In the genomic region with DNA sequence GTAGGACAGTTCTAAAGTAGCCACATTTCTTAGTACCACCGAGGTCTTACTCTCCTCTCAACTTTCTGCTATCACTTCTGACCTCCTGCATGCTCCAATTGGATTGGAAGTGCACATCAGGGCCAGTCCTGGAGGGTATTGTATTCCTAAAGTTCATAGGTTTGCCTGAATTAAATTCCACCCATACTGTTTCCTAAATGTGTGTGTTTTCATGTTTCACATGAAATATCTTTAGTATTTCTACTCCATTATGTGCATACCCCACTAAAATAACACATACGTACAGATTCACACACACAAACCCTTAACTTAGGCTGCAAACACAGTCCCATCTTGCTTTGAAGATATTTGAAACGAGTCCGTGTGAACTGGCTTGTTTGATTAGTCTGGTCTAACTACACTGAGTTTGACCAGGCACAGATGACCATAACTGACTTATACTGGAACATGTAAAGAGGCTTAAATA, we compare ENCODE assay signal across 23 cellular contexts. TPM values are rescaled to one million over a fixed set of nuclear protein-coding genes. Genes with fewer than 3 reads are reported as not detected.
DNase-seq lines count a peak whose midpoint lies in the region; ATAC-seq, FAIRE-seq and TF ChIP-seq lines count a peak whose summit lies in the region.
"Had no signal": no experiment of that assay in that cellular context is flagged by ENCODE, and none has a peak within 500 bp of the region (broad histone marks: within the 10 kb centered on the region; RNA-seq: fewer than 3 reads in every experiment).

No MANE protein-coding gene starts in this region.

- POLR2A ChIA-PET in A549 (lab: Yijun Ruan, JAX) = interaction anchor here (0.9 kb wide), 1 partner anchor 123 kb away, joined by 3 read pairs; no protein-coding TSS in a partner anchor

- H3K27me3 ChIP-seq in body of pancreas (no peaks in the 10 kb centered on the region), neural progenitor cell (no peaks in the 10 kb centered on the region), sigmoid colon (no peaks in the 10 kb centered on the region)

- H3K27me3 Mint-ChIP-seq in neural progenitor cell (ENCODE audit: insufficient read depth, low read depth) = peaks cover 2% of the 10 kb centered on the region

- intact Hi-C loops in body of pancreas (cut with DNase I) (no loop called here), sigmoid colon (cut with DNase I) (no loop called here)

- no peak for TF ChIP-seq POLR2A in A549 (IDR thresholded peaks at IDR 0.05; ENCODE audit: low read length)
- TF ChIP-seq POLR2A in body of pancreas (IDR thresholded peaks at IDR 0.05) = no peak
- no peak for TF ChIP-seq POLR2A in sigmoid colon (IDR thresholded peaks at IDR 0.05)

- H3K4me2 ChIP-seq in A549 = peak overlapping the region; percentile 94
- H3K4me2 ChIP-seq in neural progenitor cell = no peak overlapping the region

- TF ChIP-seq RAD21 in A549 (conservative IDR thresholded peaks at IDR 0.05 in 1 of 2, IDR thresholded peaks at IDR 0.05 in 1 of 2) = no peak

- H3K36me3 ChIP-seq in body of pancreas (replicated peaks in 1 of 2; ENCODE audit: insufficient read depth in 1 of 2, low read depth in 2 of 2) = peaks cover 0 to 15% of the 10 kb centered on the region in 2 donors
- H3K36me3 ChIP-seq in neural progenitor cell = no peaks in the 10 kb centered on the region
- peaks cover 0 to 72% (median 16%) of the 10 kb centered on the region in 4 donors for H3K36me3 ChIP-seq in sigmoid colon
- H3K36me3 ChIP-seq: HAP-1 had no signal

- FAIRE-seq in A549 (lab: Jason Lieb, UNC) (peak; percentile 90), urothelium cell line (lab: Jason Lieb, UNC) (no peak)
- FAIRE-seq: GM12891, GM18507, H54 had no signal

- H2AFZ ChIP-seq in neural progenitor cell (replicated peaks) = peak overlapping the region; percentile 22

- CTCF ChIA-PET in A549 (lab: Yijun Ruan, JAX) = no interaction called here

- 21% methylated on average over 4 of the region's 4 CpGs for WGBS in A549 (ENCODE audit: missing lambda C conversion rate)
- 31 to 38% methylated on average over 4 of the region's 4 CpGs for WGBS in body of pancreas, 2 donors
- WGBS in sigmoid colon, 2 donors = 85 to 86% methylated on average over 4 of the region's 4 CpGs

- H3K4me1 ChIP-seq in A549 = peaks cover 100% of the 10 kb centered on the region
- peaks cover 40% of the 10 kb centered on the region for H3K4me1 ChIP-seq in body of pancreas
- H3K4me1 ChIP-seq in neural progenitor cell = no peaks in the 10 kb centered on the region
- peaks cover 0 to 75% (median 40%) of the 10 kb centered on the region in 4 donors for H3K4me1 ChIP-seq in sigmoid colon
- H3K4me1 ChIP-seq: HAP-1 had no signal

- H3K79me2 ChIP-seq in neural progenitor cell (ENCODE audit: low read depth) = no peaks in the 10 kb centered on the region

- H3K4me3 ChIP-seq in A549 (peak overlapping the region; percentile 67; the same call in 2 of the 3 replicates), body of pancreas (no peak overlapping the region), neural progenitor cell (no peak overlapping the region), sigmoid colon (no peak overlapping the region)
- H3K4me3 ChIP-seq: HAP-1 had no signal

- TF ChIP-seq EP300 in A549 (IDR thresholded peaks at IDR 0.05) (no peak), sigmoid colon (IDR thresholded peaks at IDR 0.05) (no peak)

- H3K9me3 Mint-ChIP-seq in neural progenitor cell = no peaks in the 10 kb centered on the region
- H3K9me3 Mint-ChIP-seq: CD4-positive, alpha-beta memory T cell; HFFc6 had no signal

- no peaks in the 10 kb centered on the region for H3K36me3 Mint-ChIP-seq in neural progenitor cell
- H3K36me3 Mint-ChIP-seq: CD4-positive, alpha-beta memory T cell had no signal

- peaks cover 2% of the 10 kb centered on the region for H3K4me1 Mint-ChIP-seq in neural progenitor cell
- H3K4me1 Mint-ChIP-seq: CD4-positive, alpha-beta memory T cell had no signal

- no peaks in the 10 kb centered on the region for H4K20me1 ChIP-seq in neural progenitor cell (ENCODE audit: low read depth)

- H3F3A ChIP-seq in neural progenitor cell (ENCODE audit: low read depth) = no peaks in the 10 kb centered on the region

- H3K9ac ChIP-seq in neural progenitor cell = no peak overlapping the region

- no peak for DNase-seq in A549 (ENCODE audit: low read depth in 1 of 2, low spot score in 1 of 2)
- DNase-seq in body of pancreas = no peak
- DNase-seq in neural progenitor cell (ENCODE audit: low spot score) = no peak
- no peak for DNase-seq in sigmoid colon
- DNase-seq in urothelium cell line (ENCODE audit: low spot score) = no peak
- DNase-seq in ureter (ENCODE audit: low spot score) = no peak
- no peak for DNase-seq in retina
- DNase-seq: 8988T; C1 segment of cervical spinal cord; Calu3; CD4-positive, alpha-beta memory T cell; COR-L47; DMS53; DMS79 treated with DMSO at 0.1 percent for 48 hours; GF-D8; GOT3; HFFc6 had no signal

- no peak overlapping the region for H3K27ac Mint-ChIP-seq in neural progenitor cell
- H3K27ac Mint-ChIP-seq: CD4-positive, alpha-beta memory T cell; HFFc6 had no signal

- peak overlapping the region; percentile 84 to 90 for H3K27ac ChIP-seq in A549
- H3K27ac ChIP-seq in body of pancreas = peak overlapping the region in 3 of 4 donors; percentile 4 to 50 (median 40)
- H3K27ac ChIP-seq in neural progenitor cell = no peak overlapping the region
- H3K27ac ChIP-seq in sigmoid colon = peak overlapping the region in 3 of 4 donors; percentile 20 to 79 (median 35)

- ATAC-seq in A549 = no peak
- peak; percentile 47 for ATAC-seq in body of pancreas

- TF ChIP-seq CTCF in A549 (IDR thresholded peaks at IDR 0.05) (no peak), body of pancreas (IDR thresholded peaks at IDR 0.05) (no peak), neural progenitor cell (IDR thresholded peaks at IDR 0.05) (no peak), sigmoid colon (IDR thresholded peaks at IDR 0.05) (no peak)

- H3K4me3 Mint-ChIP-seq in neural progenitor cell = no peak overlapping the region
- H3K4me3 Mint-ChIP-seq: CD4-positive, alpha-beta memory T cell; HFFc6 had no signal

- no peaks in the 10 kb centered on the region for H3K9me3 ChIP-seq in A549
- H3K9me3 ChIP-seq in body of pancreas = no peaks in the 10 kb centered on the region
- H3K9me3 ChIP-seq in neural progenitor cell (ENCODE audit: low read depth) = no peaks in the 10 kb centered on the region
- no peaks in the 10 kb centered on the region for H3K9me3 ChIP-seq in sigmoid colon
- H3K9me3 ChIP-seq: HAP-1 had no signal

TF ChIP-seq in A549, 52 proteins besides CTCF, POLR2A, EP300 and RAD21:
- TF ChIP-seq GATA3 (IDR thresholded peaks at IDR 0.05; ENCODE audit: borderline replicate concordance) (no peak), RARB (CRISPR knock-in tag; IDR thresholded peaks at IDR 0.05) (peak; percentile 68), JUN (IDR thresholded peaks at IDR 0.05) (peak; percentile 54 to 71; a peak in 4 of 5 replicates), HOXA7 (CRISPR knock-in tag; IDR thresholded peaks at IDR 0.05) (peak; percentile 69; the same call in 1 of the 2 replicates), FOSB (CRISPR knock-in tag; IDR thresholded peaks at IDR 0.05) (peak; percentile 69; the same call in 1 of the 2 replicates), HMGXB4 (CRISPR knock-in tag; IDR thresholded peaks at IDR 0.05; ENCODE audit: borderline replicate concordance) (peak; percentile 83; the same call in 1 of the 2 replicates), POLR2AphosphoS2 (conservative IDR thresholded peaks at IDR 0.05; ENCODE audit: low read length) (peak; percentile 65; the same call in 1 of the 2 replicates), SMC3 (IDR thresholded peaks at IDR 0.05) (no peak), HDAC2 (IDR thresholded peaks at IDR 0.05) (no peak), JUNB (IDR thresholded peaks at IDR 0.05) (no peak), TP53 (CRISPR knock-in tag; IDR thresholded peaks at IDR 0.05) (peak; percentile 75; the same call in 1 of the 2 replicates), SREBF2 (IDR thresholded peaks at IDR 0.05) (no peak), TFCP2L1 (CRISPR knock-in tag; IDR thresholded peaks at IDR 0.05) (peak; percentile 11; the same call in 1 of the 2 replicates), CBX8 (IDR thresholded peaks at IDR 0.05) (no peak)
- TF ChIP-seq, protein P1, sequence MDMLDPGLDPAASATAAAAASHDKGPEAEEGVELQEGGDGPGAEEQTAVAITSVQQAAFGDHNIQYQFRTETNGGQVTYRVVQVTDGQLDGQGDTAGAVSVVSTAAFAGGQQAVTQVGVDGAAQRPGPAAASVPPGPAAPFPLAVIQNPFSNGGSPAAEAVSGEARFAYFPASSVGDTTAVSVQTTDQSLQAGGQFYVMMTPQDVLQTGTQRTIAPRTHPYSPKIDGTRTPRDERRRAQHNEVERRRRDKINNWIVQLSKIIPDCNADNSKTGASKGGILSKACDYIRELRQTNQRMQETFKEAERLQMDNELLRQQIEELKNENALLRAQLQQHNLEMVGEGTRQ (IDR thresholded peaks at IDR 0.05) = no peak

RNA-seq across cellular contexts. Expression of gene ALDH1A1, which starts 24.8 kb away (rescaled TPM):
- polyA plus RNA-seq in A549 (2011; rRNA removed) (6,119 and 8,617 TPM in 2 replicates), A549 (2017; fragmentation: RNase III; extraction: RNeasy Plus Mini Kit Qiagen cat#74134 plus additional on column Dnase treatment) (9,362 to 9,987 TPM (median 9,373 TPM) in 3 replicates), sigmoid colon (100 to 1,000 TPM in 2 of 3 donors, 10 to 100 TPM in 1; 52.6 to 186 (median 166) TPM)
- 2,623 and 3,095 TPM in 2 replicates for polyA plus RNA-seq in A549 (2012; cell fraction: cytosol; rRNA removed)
- polyA plus RNA-seq in A549 (2012; cell fraction: nucleus; rRNA removed) = 1,463 and 2,252 TPM in 2 replicates
- 2,553 and 2,631 TPM in 2 replicates for polyA minus RNA-seq in A549 (2011; rRNA and poly(A)+ RNA removed)
- total RNA-seq in body of pancreas (100 to 1,000 TPM in 1 of 2 donors, 10 to 100 TPM in 1; 87.7 to 184 TPM), neural progenitor cell (ENCODE audit: low replicate concordance) (not detected in 2 replicates), sigmoid colon (100 to 1,000 TPM; 241 to 353 (median 300) TPM), ureter (18.7 TPM)
- total RNA-seq: Daoy, G401 had no signal
- polyA plus RNA-seq: CD4-positive, alpha-beta memory T cell had no signal

Comparison
In these comparisons a context has a peak if more than half of its experiments do, and no peak if none do; other contexts are left out.
1. RNA of gene ALDH1A1, which starts 24.8 kb away (total RNA-seq): 241 to 353 TPM in sigmoid colon, 87.7 to 184 TPM in body of pancreas and 18.7 TPM in ureter (single experiment); not detected in neural progenitor cell; every median in the first group is over 10 times any median in the second.